In the genomic region with DNA sequence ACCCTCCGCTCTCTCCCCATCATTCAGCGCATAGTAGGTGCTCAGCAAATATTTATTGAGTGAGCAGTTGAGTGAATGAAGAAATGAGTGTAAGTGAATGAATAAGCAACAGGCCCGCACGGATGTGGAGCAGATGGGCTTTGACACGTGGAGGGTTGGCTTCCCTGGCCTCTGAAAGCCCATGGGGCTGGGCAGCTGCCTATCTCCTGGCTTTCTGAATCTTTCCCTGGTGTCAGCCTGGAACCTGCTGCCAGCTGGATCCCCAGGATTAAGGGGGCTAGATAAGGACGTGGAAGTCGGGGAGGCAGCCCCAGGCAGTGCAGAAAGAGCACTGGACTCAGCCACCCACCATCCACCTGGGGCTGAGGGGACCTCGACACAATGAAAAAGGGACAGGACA, we compare ENCODE assay signal across 1 cellular context.
TF ChIP-seq lines count a peak whose summit lies in the region.

No MANE protein-coding gene starts in this region.

TF ChIP-seq in HepG2, 621 proteins besides CTCF, POLR2A, EP300 and RAD21:
- no peak for TF ChIP-seq U2AF2 (IDR thresholded peaks at IDR 0.05; ENCODE audit: low read depth, low read length)
- no peak for TF ChIP-seq ZFY (CRISPR knock-in tag; IDR thresholded peaks at IDR 0.05)
- TF ChIP-seq, protein P1, sequence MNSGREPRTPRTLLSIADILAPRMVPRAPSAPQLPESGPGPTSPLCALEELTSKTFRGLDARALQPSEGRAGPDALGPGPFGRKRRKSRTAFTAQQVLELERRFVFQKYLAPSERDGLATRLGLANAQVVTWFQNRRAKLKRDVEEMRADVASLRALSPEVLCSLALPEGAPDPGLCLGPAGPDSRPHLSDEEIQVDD (CRISPR knock-in tag; IDR thresholded peaks at IDR 0.05; ENCODE audit: borderline replicate concordance): no peak
- no peak for TF ChIP-seq PPARG (CRISPR knock-in tag; conservative IDR thresholded peaks at IDR 0.05)
- TF ChIP-seq ZNF335 (CRISPR knock-in tag; IDR thresholded peaks at IDR 0.05): no peak
- TF ChIP-seq MED1 (CRISPR knock-in tag; IDR thresholded peaks at IDR 0.05): no peak
- TF ChIP-seq CREB1 (IDR thresholded peaks at IDR 0.05): no peak
- no peak for TF ChIP-seq CREB1 (CRISPR knock-in tag; IDR thresholded peaks at IDR 0.05)
- TF ChIP-seq ZNF772 (CRISPR knock-in tag; IDR thresholded peaks at IDR 0.05): no peak
- no peak for TF ChIP-seq ZNF841 (CRISPR knock-in tag; IDR thresholded peaks at IDR 0.05; ENCODE audit: borderline replicate concordance)
- TF ChIP-seq, protein P2, sequence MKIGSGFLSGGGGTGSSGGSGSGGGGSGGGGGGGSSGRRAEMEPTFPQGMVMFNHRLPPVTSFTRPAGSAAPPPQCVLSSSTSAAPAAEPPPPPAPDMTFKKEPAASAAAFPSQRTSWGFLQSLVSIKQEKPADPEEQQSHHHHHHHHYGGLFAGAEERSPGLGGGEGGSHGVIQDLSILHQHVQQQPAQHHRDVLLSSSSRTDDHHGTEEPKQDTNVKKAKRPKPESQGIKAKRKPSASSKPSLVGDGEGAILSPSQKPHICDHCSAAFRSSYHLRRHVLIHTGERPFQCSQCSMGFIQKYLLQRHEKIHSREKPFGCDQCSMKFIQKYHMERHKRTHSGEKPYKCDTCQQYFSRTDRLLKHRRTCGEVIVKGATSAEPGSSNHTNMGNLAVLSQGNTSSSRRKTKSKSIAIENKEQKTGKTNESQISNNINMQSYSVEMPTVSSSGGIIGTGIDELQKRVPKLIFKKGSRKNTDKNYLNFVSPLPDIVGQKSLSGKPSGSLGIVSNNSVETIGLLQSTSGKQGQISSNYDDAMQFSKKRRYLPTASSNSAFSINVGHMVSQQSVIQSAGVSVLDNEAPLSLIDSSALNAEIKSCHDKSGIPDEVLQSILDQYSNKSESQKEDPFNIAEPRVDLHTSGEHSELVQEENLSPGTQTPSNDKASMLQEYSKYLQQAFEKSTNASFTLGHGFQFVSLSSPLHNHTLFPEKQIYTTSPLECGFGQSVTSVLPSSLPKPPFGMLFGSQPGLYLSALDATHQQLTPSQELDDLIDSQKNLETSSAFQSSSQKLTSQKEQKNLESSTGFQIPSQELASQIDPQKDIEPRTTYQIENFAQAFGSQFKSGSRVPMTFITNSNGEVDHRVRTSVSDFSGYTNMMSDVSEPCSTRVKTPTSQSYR (CRISPR knock-in tag; IDR thresholded peaks at IDR 0.05; ENCODE audit: borderline replicate concordance): no peak
- TF ChIP-seq NR2C2 (CRISPR knock-in tag; IDR thresholded peaks at IDR 0.05; ENCODE audit: borderline replicate concordance): no peak
- TF ChIP-seq ZBTB38 (CRISPR knock-in tag; IDR thresholded peaks at IDR 0.05): no peak
- TF ChIP-seq SUZ12 (IDR thresholded peaks at IDR 0.05; ENCODE audit: low read depth, low read length): no peak
- TF ChIP-seq HNRNPK (IDR thresholded peaks at IDR 0.05; ENCODE audit: low read depth, low read length, poor library complexity, severe bottlenecking): no peak
- no peak for TF ChIP-seq FOSL2 (CRISPR knock-in tag; IDR thresholded peaks at IDR 0.05)
